Comparison of ENCODE assay signal across 13 cellular contexts in the genomic region with DNA sequence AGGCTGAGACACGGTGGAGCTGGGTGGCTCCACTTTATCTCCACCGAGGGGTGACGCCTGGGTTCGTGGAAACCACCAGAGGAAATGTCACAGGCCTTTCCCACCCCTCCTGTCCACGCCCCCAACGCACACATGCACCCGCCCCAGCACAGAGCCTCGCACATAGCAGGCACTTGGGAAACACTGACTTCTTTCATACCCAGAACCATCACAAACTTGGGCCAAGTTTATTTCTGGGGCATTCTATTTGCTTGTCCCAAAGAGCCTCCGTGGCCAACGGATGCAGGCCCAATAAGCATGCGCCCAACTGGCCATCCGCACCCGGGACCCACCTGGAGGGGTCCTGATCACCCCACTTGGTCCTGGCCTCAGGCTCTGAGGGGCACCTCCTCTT. TPM values are rescaled to one million over a fixed set of nuclear protein-coding genes. Genes with fewer than 3 reads are reported as not detected.
A peak's percentile ranks its signal among the peaks of the same experiment; 100 is the strongest.
DNase-seq lines count a peak whose midpoint lies in the region; ATAC-seq and TF ChIP-seq lines count a peak whose summit lies in the region.
"Had no signal": no experiment of that assay in that cellular context is flagged by ENCODE, and none has a peak within 500 bp of the region (broad histone marks: within the 10 kb centered on the region; RNA-seq: fewer than 3 reads in every experiment).

No MANE protein-coding gene starts in this region.

- H3K9me3 ChIP-seq in heart left ventricle = no peaks in the 10 kb centered on the region
- no peaks in the 10 kb centered on the region for H3K9me3 ChIP-seq in fibroblast of lung (ENCODE audit: control insufficient read depth, insufficient read depth, low read depth, low read length)
- no peaks in the 10 kb centered on the region for H3K9me3 ChIP-seq in aorta (ENCODE audit: control insufficient read depth, low read length)

- H3K27me3 ChIP-seq in heart left ventricle = peaks cover 0 to 46% (median 0%) of the 10 kb centered on the region in 9 donors
- no peaks in the 10 kb centered on the region for H3K27me3 ChIP-seq in fibroblast of lung (ENCODE audit: control insufficient read depth, insufficient read depth, low read length)
- no peaks in the 10 kb centered on the region for H3K27me3 ChIP-seq in aorta (ENCODE audit: control insufficient read depth in 1 of 2, insufficient read depth in 2 of 2, low read length in 1 of 2)
- H3K27me3 ChIP-seq: foreskin keratinocyte had no signal

- peak overlapping the region; percentile 92 for H3K9ac ChIP-seq in fibroblast of lung (ENCODE audit: insufficient read depth, low read length)
- H3K9ac ChIP-seq: KMS-11 had no signal

- intact Hi-C loops in heart left ventricle (cut with DNase I) (loop anchor here in 1 of 10 donors (5.0 kb wide), 1 partner anchor 59 kb away; no protein-coding TSS in a partner anchor), left ventricle myocardium superior (cut with micrococcal nuclease) (no loop called here), aorta (cut with DNase I) (no loop called here), natural killer cell (cut with micrococcal nuclease) (no loop called here)

- ATAC-seq in heart left ventricle = peak in 1 of 4 donors; percentile 3
- no peak for ATAC-seq in left ventricle myocardium superior
- ATAC-seq in aorta (ENCODE audit: low FRiP score) = no peak
- no peak for ATAC-seq in GM21367 (IDR thresholded peaks at IDR 0.05; ENCODE audit: unreplicated experiment)
- ATAC-seq in natural killer cell = no peak
- ATAC-seq: foreskin keratinocyte; naive thymus-derived CD8-positive, alpha-beta T cell had no signal

- no peak for TF ChIP-seq POLR2A in heart left ventricle (IDR thresholded peaks at IDR 0.05)

- H3K79me2 ChIP-seq in fibroblast of lung (ENCODE audit: control insufficient read depth, insufficient read depth, low read length) = peaks cover 91% of the 10 kb centered on the region

- no peak overlapping the region for H2AFZ ChIP-seq in fibroblast of lung (ENCODE audit: low read length)

- H3K4me1 Mint-ChIP-seq in activated CD4-positive, alpha-beta T cell treated with anti-CD3 and anti-CD28 coated beads, Interleukin-2, amount 10 ng/mL, durations not matched to agents 7 days and 5 days = peaks cover 5% of the 10 kb centered on the region
- peaks cover 0 to 21% of the 10 kb centered on the region in 2 donors for H3K4me1 Mint-ChIP-seq in natural killer cell

- POLR2A ChIA-PET in activated CD4-positive, alpha-beta T cell treated with anti-CD3 and anti-CD28 coated beads, Interleukin-2, amount 10 ng/mL, durations not matched to agents 7 days and 5 days (lab: Charles Lee) = no interaction called here

- H3K4me1 ChIP-seq in heart left ventricle (peaks cover 38 to 98% (median 90%) of the 10 kb centered on the region in 12 donors), fibroblast of lung (ENCODE audit: control insufficient read depth, extremely low read depth, insufficient read depth, low read length) (peaks cover 68% of the 10 kb centered on the region), aorta (ENCODE audit: control insufficient read depth in 1 of 2, insufficient read depth in 2 of 2, low read length in 2 of 2) (peaks cover 0 to 8% of the 10 kb centered on the region in 2 donors)

- H4K20me1 ChIP-seq in fibroblast of lung (ENCODE audit: control insufficient read depth, extremely low read depth, insufficient read depth, low read length) = peaks cover 1% of the 10 kb centered on the region

- H3K4me3 ChIP-seq in heart left ventricle (peak overlapping the region in 5 of 12 donors; percentile 3 to 98 (median 71)), fibroblast of lung (replicated peaks in 1 of 4; ENCODE audit: control extremely low read depth in 1 of 4, insufficient read depth in 1 of 4, low read depth in 3 of 4, low read length in 4 of 4) (peak overlapping the region in 2 of 4 experiments; percentile 11), aorta (ENCODE audit: low read length in 2 of 2) (no peak overlapping the region)

- CTCF ChIA-PET in activated CD4-positive, alpha-beta T cell treated with anti-CD3 and anti-CD28 coated beads, Interleukin-2, amount 10 ng/mL, durations not matched to agents 7 days and 5 days (lab: Charles Lee) = interaction anchor here (0.8 to 1.1 kb wide), 3 partner anchors 14 to 48 kb away, joined by 3 read pairs; no protein-coding TSS in a partner anchor

- 27 to 36% (median 33%) methylated on average over 12 to 13 of the region's 13 CpGs for WGBS in heart left ventricle, 4 donors
- 5 to 8% methylated on average over 13 of the region's 13 CpGs for WGBS in aorta, 2 donors

- peaks cover 36% of the 10 kb centered on the region for H3K27me3 Mint-ChIP-seq in activated CD4-positive, alpha-beta T cell treated with anti-CD3 and anti-CD28 coated beads, Interleukin-2, amount 10 ng/mL, durations not matched to agents 7 days and 5 days
- peaks cover 49 to 50% of the 10 kb centered on the region in 2 donors for H3K27me3 Mint-ChIP-seq in natural killer cell (ENCODE audit: low read depth in 2 of 2)

- peak overlapping the region; percentile 2 for H3K4me2 ChIP-seq in fibroblast of lung (ENCODE audit: extremely low read depth, insufficient read depth, low read length)
- H3K4me2 ChIP-seq: KMS-11 had no signal

- H3K4me3 Mint-ChIP-seq in activated CD4-positive, alpha-beta T cell treated with anti-CD3 and anti-CD28 coated beads, Interleukin-2, amount 10 ng/mL, durations not matched to agents 7 days and 5 days = no peak overlapping the region
- H3K4me3 Mint-ChIP-seq in natural killer cell = no peak overlapping the region
- H3K4me3 Mint-ChIP-seq: activated naive CD4-positive, alpha-beta T cell treated with anti-CD3 and anti-CD28 coated beads, Interleukin-2, amount 10 ng/mL, durations not matched to agents 7 days and 5 days; naive thymus-derived CD8-positive, alpha-beta T cell had no signal

- H3K27ac ChIP-seq in heart left ventricle = peak overlapping the region; percentile 86 to 99 (median 94)
- H3K27ac ChIP-seq in fibroblast of lung (ENCODE audit: insufficient read depth, low read length) = peak overlapping the region; percentile 97
- H3K27ac ChIP-seq in aorta (ENCODE audit: low read depth in 1 of 2, low read length in 2 of 2) = peak overlapping the region; percentile 52 to 87
- H3K27ac ChIP-seq: foreskin keratinocyte, KMS-11 had no signal

- DNase-seq in heart left ventricle (no peak), left ventricle myocardium superior (no peak), fibroblast of lung (ENCODE audit: low read depth in 2 of 2) (no peak), nucleus accumbens (lab: John Stamatoyannopoulos, UW) (peak in 51 of 56 donors; percentile 28 to 86 (median 66)), aorta (peak in 1 of 2 donors; percentile 63), natural killer cell (no peak)
- no peak for DNase-seq in activated CD4-positive, alpha-beta T cell treated with anti-CD3 and anti-CD28 coated beads, Interleukin-2, amount 10 ng/mL, durations not matched to agents 7 days and 5 days
- DNase-seq: activated naive CD4-positive, alpha-beta T cell treated with anti-CD3 and anti-CD28 coated beads, Interleukin-2, amount 10 ng/mL, durations not matched to agents 7 days and 5 days; foreskin keratinocyte; GF-D8; naive thymus-derived CD8-positive, alpha-beta T cell had no signal

- H3K27ac Mint-ChIP-seq in activated CD4-positive, alpha-beta T cell treated with anti-CD3 and anti-CD28 coated beads, Interleukin-2, amount 10 ng/mL, durations not matched to agents 7 days and 5 days = no peak overlapping the region
- H3K27ac Mint-ChIP-seq in natural killer cell = no peak overlapping the region
- H3K27ac Mint-ChIP-seq: activated naive CD4-positive, alpha-beta T cell treated with anti-CD3 and anti-CD28 coated beads, Interleukin-2, amount 10 ng/mL, durations not matched to agents 7 days and 5 days; naive thymus-derived CD8-positive, alpha-beta T cell had no signal

- no peaks in the 10 kb centered on the region for H3K36me3 Mint-ChIP-seq in activated CD4-positive, alpha-beta T cell treated with anti-CD3 and anti-CD28 coated beads, Interleukin-2, amount 10 ng/mL, durations not matched to agents 7 days and 5 days (ENCODE audit: low read depth)
- no peaks in the 10 kb centered on the region for H3K36me3 Mint-ChIP-seq in natural killer cell
- H3K36me3 Mint-ChIP-seq: activated naive CD4-positive, alpha-beta T cell treated with anti-CD3 and anti-CD28 coated beads, Interleukin-2, amount 10 ng/mL, durations not matched to agents 7 days and 5 days had no signal

- H3K36me3 ChIP-seq in heart left ventricle = no peaks in the 10 kb centered on the region
- H3K36me3 ChIP-seq in fibroblast of lung (ENCODE audit: control insufficient read depth, insufficient read depth, low read length) = peaks cover 3% of the 10 kb centered on the region
- no peaks in the 10 kb centered on the region for H3K36me3 ChIP-seq in aorta (ENCODE audit: control insufficient read depth in 1 of 2, insufficient read depth in 2 of 2, low read length in 1 of 2)

- no peak for TF ChIP-seq CTCF in heart left ventricle (IDR thresholded peaks at IDR 0.05)
- TF ChIP-seq CTCF in fibroblast of lung (conservative IDR thresholded peaks at IDR 0.05 in 1 of 2, IDR thresholded peaks at IDR 0.05 in 1 of 2; ENCODE audit: low read depth in 1 of 2, low read length in 2 of 2) = no peak
- no peak for TF ChIP-seq CTCF in natural killer cell (IDR thresholded peaks at IDR 0.05)

- no peaks in the 10 kb centered on the region for H3K9me3 Mint-ChIP-seq in activated CD4-positive, alpha-beta T cell treated with anti-CD3 and anti-CD28 coated beads, Interleukin-2, amount 10 ng/mL, durations not matched to agents 7 days and 5 days
- H3K9me3 Mint-ChIP-seq in natural killer cell = no peaks in the 10 kb centered on the region
- H3K9me3 Mint-ChIP-seq: activated naive CD4-positive, alpha-beta T cell treated with anti-CD3 and anti-CD28 coated beads, Interleukin-2, amount 10 ng/mL, durations not matched to agents 7 days and 5 days; naive thymus-derived CD8-positive, alpha-beta T cell had no signal

RNA-seq across cellular contexts. Expression of a gene that starts 3.3 kb away (rescaled TPM):
- total RNA-seq in heart left ventricle = 100 to 1,000 TPM in 1 of 9 donors, 10 to 100 TPM in 8; 51.4 to 129 (median 72.0) TPM
- 10 to 100 TPM; 54.2 to 89.2 TPM for polyA plus RNA-seq in heart left ventricle
- total RNA-seq in left ventricle myocardium superior = 82.9 TPM
- total RNA-seq in fibroblast of lung = 26.5 and 36.8 TPM in 2 replicates
- polyA plus RNA-seq in fibroblast of lung = 32.8 and 66.5 TPM in 2 replicates
- 68.9 and 146 TPM in 2 replicates for polyA plus RNA-seq in fibroblast of lung (2012)
- polyA minus RNA-seq in fibroblast of lung (ENCODE audit: low replicate concordance) = 37.6 and 115 TPM in 2 replicates
- total RNA-seq in aorta = 100 to 1,000 TPM; 125 to 140 TPM
- 10 to 100 TPM; 28.7 to 56.3 TPM for polyA plus RNA-seq in aorta
- total RNA-seq in activated CD4-positive, alpha-beta T cell treated with anti-CD3 and anti-CD28 coated beads, Interleukin-2, amount 10 ng/mL, durations not matched to agents 7 days and 5 days = under 1 TPM in 1 of 2 experiments, not detected in 1; 0.04 TPM
- not detected for total RNA-seq in natural killer cell
- polyA plus RNA-seq: naive thymus-derived CD8-positive, alpha-beta T cell had no signal

RNA-seq across cellular contexts. Expression of a gene that starts 29.4 kb away (rescaled TPM):
- total RNA-seq in heart left ventricle = 1 to 10 TPM in 5 of 9 donors, not detected in 4; 2.0 to 3.7 (median 3.0) TPM
- polyA plus RNA-seq in heart left ventricle = under 1 TPM in 1 of 2 donors, not detected in 1; 0.64 TPM
- total RNA-seq in left ventricle myocardium superior = not detected
- not detected in 2 replicates for total RNA-seq in fibroblast of lung
- not detected in 2 replicates for polyA plus RNA-seq in fibroblast of lung
- polyA plus RNA-seq in fibroblast of lung (2012) = 0.40 TPM in 1 of 2 replicates, not detected in the other
- not detected in 2 replicates for polyA minus RNA-seq in fibroblast of lung (ENCODE audit: low replicate concordance)
- total RNA-seq in aorta = 1 to 10 TPM; 3.4 to 6.8 TPM
- polyA plus RNA-seq in aorta = 10 to 100 TPM in 1 of 2 donors, 1 to 10 TPM in 1; 5.7 to 17.4 TPM
- total RNA-seq in activated CD4-positive, alpha-beta T cell treated with anti-CD3 and anti-CD28 coated beads, Interleukin-2, amount 10 ng/mL, durations not matched to agents 7 days and 5 days = not detected
- total RNA-seq in natural killer cell = not detected
- total RNA-seq: foreskin keratinocyte; naive thymus-derived CD8-positive, alpha-beta T cell had no signal
- polyA plus RNA-seq: foreskin keratinocyte; naive thymus-derived CD8-positive, alpha-beta T cell had no signal

RNA-seq across cellular contexts. Expression of a gene that starts 41.2 kb away (rescaled TPM):
- 1 to 10 TPM in 4 of 9 donors, under 1 TPM in 1, not detected in 4; 0.98 to 3.7 (median 2.8) TPM for total RNA-seq in heart left ventricle
- under 1 TPM in 1 of 2 donors, not detected in 1; 0.51 TPM for polyA plus RNA-seq in heart left ventricle
- total RNA-seq in left ventricle myocardium superior = not detected
- total RNA-seq in fibroblast of lung = not detected in 2 replicates
- polyA plus RNA-seq in fibroblast of lung = not detected in 2 replicates
- polyA plus RNA-seq in fibroblast of lung (2012) = 0.10 TPM in 1 of 2 replicates, not detected in the other
- not detected in 2 replicates for polyA minus RNA-seq in fibroblast of lung (ENCODE audit: low replicate concordance)
- total RNA-seq in aorta = 10 to 100 TPM in 1 of 2 donors, 1 to 10 TPM in 1; 9.1 to 11.6 TPM
- polyA plus RNA-seq in aorta = 10 to 100 TPM; 12.7 to 19.0 TPM
- total RNA-seq in activated CD4-positive, alpha-beta T cell treated with anti-CD3 and anti-CD28 coated beads, Interleukin-2, amount 10 ng/mL, durations not matched to agents 7 days and 5 days = not detected
- not detected for total RNA-seq in natural killer cell
- total RNA-seq: foreskin keratinocyte; naive thymus-derived CD8-positive, alpha-beta T cell had no signal
- polyA plus RNA-seq: foreskin keratinocyte; naive thymus-derived CD8-positive, alpha-beta T cell had no signal

Comparison
In these comparisons a context has a peak if more than half of its experiments do, and no peak if none do; other contexts are left out.
1. DNase-seq: peak in nucleus accumbens (51 of 56); none in heart left ventricle (0 of 5), left ventricle myocardium superior (single experiment), fibroblast of lung (0 of 2), activated CD4-positive, alpha-beta T cell treated with anti-CD3 and anti-CD28 coated beads, Interleukin-2, amount 10 ng/mL, durations not matched to agents 7 days and 5 days (single experiment) and natural killer cell (single experiment).
2. RNA of a gene that starts 3.3 kb away (total RNA-seq): 125 to 140 TPM in aorta, 82.9 TPM in left ventricle myocardium superior (single experiment), 51.4 to 129 TPM in heart left ventricle and 26.5 to 36.8 TPM in fibroblast of lung; 0.04 TPM in activated CD4-positive, alpha-beta T cell treated with anti-CD3 and anti-CD28 coated beads, Interleukin-2, amount 10 ng/mL, durations not matched to agents 7 days and 5 days and not detected in natural killer cell; every median in the first group is over 10 times any median in the second.
3. Peak in every context shown above with its lines, with median percentiles within 50 percentile points of each other: H3K27ac ChIP-seq.